In the genomic region with DNA sequence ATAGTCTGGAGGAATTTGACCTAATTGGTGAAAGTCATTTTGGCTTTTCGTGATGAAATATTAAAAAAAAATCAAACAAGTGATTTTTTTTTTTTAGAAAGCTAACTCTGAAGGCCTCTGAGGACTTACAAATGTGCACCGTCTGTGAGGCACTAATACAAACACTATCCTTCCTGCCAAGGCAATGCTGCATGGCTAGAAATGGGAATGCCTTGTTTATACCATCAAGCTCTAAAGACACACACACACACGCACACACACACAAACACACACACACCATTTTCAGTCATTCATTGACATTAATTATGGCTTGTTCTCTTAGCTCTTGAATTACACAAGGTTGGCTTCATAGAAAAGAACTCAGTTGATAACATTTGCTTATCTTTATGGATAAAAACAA, we compare ENCODE assay signal across 19 cellular contexts.
DNase-seq lines count a peak whose midpoint lies in the region; ATAC-seq, FAIRE-seq and TF ChIP-seq lines count a peak whose summit lies in the region.
"Had no signal": no experiment of that assay in that cellular context is flagged by ENCODE, and none has a peak within 500 bp of the region (broad histone marks: within the 10 kb centered on the region; RNA-seq: fewer than 3 reads in every experiment).

No MANE protein-coding gene starts in this region.

- no peaks in the 10 kb centered on the region for H3F3A ChIP-seq in smooth muscle cell (ENCODE audit: low read depth)

- peaks cover 5% of the 10 kb centered on the region for H3K4me1 Mint-ChIP-seq in astrocyte (ENCODE audit: low read depth, unreplicated experiment)

- DNase-seq in NCI-H146 (lab: John Stamatoyannopoulos, UW): peak; percentile 1
- no peak for DNase-seq in NCI-H146 treated with DMSO at 0.1 percent for 48 hours (lab: John Stamatoyannopoulos, UW; ENCODE audit: unreplicated experiment)
- DNase-seq in astrocyte (ENCODE audit: low read depth): no peak
- peak; percentile 13 for DNase-seq in fibroblast of pulmonary artery (ENCODE audit: low read depth)
- DNase-seq in smooth muscle cell (lab: John Stamatoyannopoulos, UW; ENCODE audit: unreplicated experiment): no peak
- DNase-seq in NK-92 (lab: John Stamatoyannopoulos, UW; ENCODE audit: unreplicated experiment): no peak
- no peak for DNase-seq in GM20000 (ENCODE audit: low spot score)
- DNase-seq: COR-L47, DMS153, KBM-7, NCI-H1092 treated with DMSO at 0.1 percent for 48 hours, NCI-H187, NCI-H2171, NCI-H510A, RPMI8226 had no signal

- no peaks in the 10 kb centered on the region for H4K20me1 ChIP-seq in astrocyte (ENCODE audit: insufficient read depth, low read length)
- no peaks in the 10 kb centered on the region for H4K20me1 ChIP-seq in smooth muscle cell (ENCODE audit: low read depth)

- no peak overlapping the region for H3K4me3 Mint-ChIP-seq in astrocyte (ENCODE audit: unreplicated experiment)

- H3K9me3 ChIP-seq in astrocyte (ENCODE audit: insufficient read depth, low read depth, low read length): no peaks in the 10 kb centered on the region
- no peaks in the 10 kb centered on the region for H3K9me3 ChIP-seq in smooth muscle cell (replicated peaks; ENCODE audit: low read depth)

- 78% methylated on average over 3 of the region's 3 CpGs for WGBS in smooth muscle cell (ENCODE audit: low lambda C conversion rate)

- no peaks in the 10 kb centered on the region for H3K27me3 Mint-ChIP-seq in astrocyte (ENCODE audit: low read depth, unreplicated experiment)

- H3K27ac ChIP-seq in astrocyte (ENCODE audit: low read depth, low read length) (no peak overlapping the region), smooth muscle cell (ENCODE audit: low read depth) (peak overlapping the region; percentile 11)
- H3K27ac ChIP-seq: 22Rv1, C4-2B had no signal

- H3K27me3 ChIP-seq in astrocyte (ENCODE audit: insufficient read depth, low read length) (no peaks in the 10 kb centered on the region), smooth muscle cell (ENCODE audit: low read depth) (no peaks in the 10 kb centered on the region)

- no peak for FAIRE-seq in astrocyte (lab: Jason Lieb, UNC)
- FAIRE-seq: GM19239 had no signal

- no peak for ATAC-seq in GM18517 (IDR thresholded peaks at IDR 0.05; ENCODE audit: unreplicated experiment)

- H3K4me2 ChIP-seq in astrocyte (ENCODE audit: low read length): no peak overlapping the region
- H3K4me2 ChIP-seq in smooth muscle cell: peak overlapping the region; percentile 43

- H3K9me3 Mint-ChIP-seq in astrocyte (ENCODE audit: unreplicated experiment): no peaks in the 10 kb centered on the region

- H3K4me1 ChIP-seq in astrocyte (ENCODE audit: insufficient read depth, low read length): no peaks in the 10 kb centered on the region
- no peaks in the 10 kb centered on the region for H3K4me1 ChIP-seq in smooth muscle cell (ENCODE audit: low read depth)

- no peak for TF ChIP-seq CTCF in astrocyte (IDR thresholded peaks at IDR 0.05; ENCODE audit: insufficient read depth, low read depth, low read length)
- no peak for TF ChIP-seq CTCF in fibroblast of pulmonary artery (IDR thresholded peaks at IDR 0.05; ENCODE audit: low read length, missing control alignments)
- no peak for TF ChIP-seq CTCF in smooth muscle cell (IDR thresholded peaks at IDR 0.05; ENCODE audit: borderline replicate concordance, insufficient read depth, poor library complexity, severe bottlenecking)
- no peak for TF ChIP-seq CTCF in GM20000 (IDR thresholded peaks at IDR 0.05; ENCODE audit: extremely low read depth, missing control alignments)

- H3K4me3 ChIP-seq in astrocyte (ENCODE audit: insufficient read depth, low read depth, low read length) (no peak overlapping the region), fibroblast of pulmonary artery (replicated peaks; ENCODE audit: low read depth, low read length) (no peak overlapping the region), smooth muscle cell (no peak overlapping the region)

- H3K36me3 ChIP-seq in astrocyte (ENCODE audit: insufficient read depth, low read length): no peaks in the 10 kb centered on the region
- no peaks in the 10 kb centered on the region for H3K36me3 ChIP-seq in smooth muscle cell (ENCODE audit: low read depth)

- H2AFZ ChIP-seq in astrocyte (ENCODE audit: low read depth, low read length) (no peak overlapping the region), smooth muscle cell (ENCODE audit: low read depth) (no peak overlapping the region)

- H3K27ac Mint-ChIP-seq in astrocyte (ENCODE audit: unreplicated experiment): peak overlapping the region; percentile 58

- H3K9ac ChIP-seq in astrocyte (ENCODE audit: low read length) (no peak overlapping the region), smooth muscle cell (ENCODE audit: low read depth) (no peak overlapping the region)

- H3K79me2 ChIP-seq in astrocyte (ENCODE audit: insufficient read depth, low read length): no peaks in the 10 kb centered on the region
- no peaks in the 10 kb centered on the region for H3K79me2 ChIP-seq in smooth muscle cell (ENCODE audit: low read depth)

- H3K36me3 Mint-ChIP-seq in astrocyte (ENCODE audit: low read depth, unreplicated experiment): no peaks in the 10 kb centered on the region

Comparison
In these comparisons a context has a peak if more than half of its experiments do, and no peak if none do; other contexts are left out.
1. DNase-seq: peak in NCI-H146 (single experiment) and fibroblast of pulmonary artery (single experiment); none in NCI-H146 treated with DMSO at 0.1 percent for 48 hours (single experiment), astrocyte (single experiment), smooth muscle cell (single experiment), NK-92 (single experiment) and GM20000 (single experiment).